In the genomic region with DNA sequence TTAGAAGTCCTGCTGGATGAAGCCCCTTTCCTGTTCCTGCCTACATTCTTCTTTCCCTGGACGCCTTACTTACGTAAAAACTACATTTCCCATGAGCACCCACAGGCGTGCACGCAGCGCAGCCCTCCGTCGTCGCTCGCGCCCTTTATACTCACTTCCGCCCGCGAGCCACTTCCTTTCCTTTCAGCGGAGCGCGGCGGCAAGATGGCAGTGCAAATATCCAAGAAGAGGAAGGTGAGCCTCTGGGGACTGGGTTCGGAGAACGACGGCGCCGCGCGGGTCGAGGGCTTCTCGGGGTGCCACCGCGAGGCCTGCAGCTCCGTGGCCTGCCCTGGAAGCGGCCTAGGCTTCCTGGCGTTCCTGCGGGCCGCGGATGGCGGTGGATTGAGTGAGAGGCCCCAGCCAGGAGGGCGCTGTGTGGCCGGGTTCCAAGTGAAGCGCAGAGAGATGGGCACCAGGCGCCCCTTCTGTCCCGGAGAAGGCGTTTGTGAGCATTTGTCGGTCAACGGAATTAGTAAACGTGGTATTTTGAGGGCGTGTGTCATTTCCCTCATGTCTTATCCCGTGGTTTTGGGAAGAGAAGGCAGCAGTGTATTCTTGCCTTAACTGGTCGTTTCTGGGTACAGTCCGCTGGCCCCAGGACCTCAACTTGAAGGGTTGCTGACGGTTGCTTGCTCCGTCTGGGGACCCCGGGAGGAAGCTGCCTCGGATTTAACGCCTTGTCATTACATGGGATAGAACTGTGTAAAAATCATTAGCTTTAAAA, we compare ENCODE assay signal across 1 cellular context.
TF ChIP-seq lines count a peak whose summit lies in the region.

A gene (plus strand): TSS at position 175 of the 766 bp plus-strand sequence. CDS start 30 bp downstream, at position 205.

TF ChIP-seq in HepG2, 621 proteins besides CTCF, POLR2A, EP300 and RAD21 (continued from another document and continues in another):
- TF ChIP-seq SMAD9 (CRISPR knock-in tag; IDR thresholded peaks at IDR 0.05) (peak; percentile 81; the same call in 1 of the 2 replicates), PITX1 (CRISPR knock-in tag; IDR thresholded peaks at IDR 0.05) (peak; percentile 76; the same call in 1 of the 2 replicates), ZNF720 (CRISPR knock-in tag; IDR thresholded peaks at IDR 0.05) (no peak), ZNF766 (CRISPR knock-in tag; IDR thresholded peaks at IDR 0.05; ENCODE audit: borderline replicate concordance) (peak; percentile 65; the same call in 1 of the 2 replicates), RFX3 (CRISPR knock-in tag; IDR thresholded peaks at IDR 0.05) (no peak), RARG (CRISPR knock-in tag; IDR thresholded peaks at IDR 0.05; ENCODE audit: low read depth) (peak; percentile 89; the same call in 1 of the 2 replicates), KLF15 (CRISPR knock-in tag; IDR thresholded peaks at IDR 0.05; ENCODE audit: borderline replicate concordance) (peak; percentile 80; the same call in 1 of the 2 replicates), RBFOX2 (IDR thresholded peaks at IDR 0.05; ENCODE audit: low read depth, low read length) (peak; percentile 99), EZH2 (conservative IDR thresholded peaks at IDR 0.05; ENCODE audit: low read depth, low read length) (no peak), ZBTB3 (CRISPR knock-in tag; IDR thresholded peaks at IDR 0.05; ENCODE audit: borderline replicate concordance, low read depth) (0 out of 2 replicates have a peak, but pooled peaks have one; percentile 59), TGIF2 (CRISPR knock-in tag; IDR thresholded peaks at IDR 0.05) (peak; percentile 77; the same call in 1 of the 2 replicates), HNF4A (CRISPR knock-in tag; IDR thresholded peaks at IDR 0.05) (peak; percentile 17; the same call in 1 of the 2 replicates), SALL1 (CRISPR knock-in tag; IDR thresholded peaks at IDR 0.05) (peak; percentile 94), TEAD3 (CRISPR knock-in tag; optimal IDR thresholded peaks at IDR 0.05; ENCODE audit: borderline replicate concordance) (peak; percentile 61), ZNF850 (CRISPR knock-in tag; conservative IDR thresholded peaks at IDR 0.05) (no peak), RARA (CRISPR knock-in tag; IDR thresholded peaks at IDR 0.05) (no peak), ZNF878 (CRISPR knock-in tag; IDR thresholded peaks at IDR 0.05) (peak; percentile 79), KLF12 (CRISPR knock-in tag; IDR thresholded peaks at IDR 0.05; ENCODE audit: borderline replicate concordance) (peak; percentile 85; the same call in 1 of the 2 replicates), ETV5 (CRISPR knock-in tag; IDR thresholded peaks at IDR 0.05; ENCODE audit: borderline replicate concordance) (peak; percentile 93), ZFP62 (CRISPR knock-in tag; IDR thresholded peaks at IDR 0.05) (no peak), ZNF746 (CRISPR knock-in tag; IDR thresholded peaks at IDR 0.05) (no peak), NR2C2 (CRISPR knock-in tag; IDR thresholded peaks at IDR 0.05; ENCODE audit: borderline replicate concordance) (peak; percentile 95), ZNF292 (CRISPR knock-in tag; IDR thresholded peaks at IDR 0.05; ENCODE audit: borderline replicate concordance, low read depth) (no peak), ZNF430 (CRISPR knock-in tag; IDR thresholded peaks at IDR 0.05) (0 out of 2 replicates have a peak, but pooled peaks have one; percentile 69), ZNF282 (IDR thresholded peaks at IDR 0.05; ENCODE audit: partially characterized antibody) (no peak), ZNF432 (CRISPR knock-in tag; IDR thresholded peaks at IDR 0.05; ENCODE audit: borderline replicate concordance) (no peak), ZNF180 (CRISPR knock-in tag; IDR thresholded peaks at IDR 0.05; ENCODE audit: borderline replicate concordance, low read depth) (0 out of 2 replicates have a peak, but pooled peaks have one; percentile 39), DNMT1 (CRISPR knock-in tag; IDR thresholded peaks at IDR 0.05) (no peak), MTA3 (CRISPR knock-in tag; IDR thresholded peaks at IDR 0.05) (no peak), GZF1 (CRISPR knock-in tag; IDR thresholded peaks at IDR 0.05) (no peak), IRF2 (CRISPR knock-in tag; IDR thresholded peaks at IDR 0.05) (peak; percentile 97), RFXAP (CRISPR knock-in tag; IDR thresholded peaks at IDR 0.05; ENCODE audit: borderline replicate concordance) (peak; percentile 86; the same call in 1 of the 2 replicates), ZNF546 (CRISPR knock-in tag; conservative IDR thresholded peaks at IDR 0.05) (no peak; the same call in 1 of the 2 replicates), ATF7-NPFF (CRISPR knock-in tag; IDR thresholded peaks at IDR 0.05; ENCODE audit: low read depth) (peak; percentile 71; the same call in 1 of the 2 replicates), ZNF224 (CRISPR knock-in tag; IDR thresholded peaks at IDR 0.05) (peak; percentile 74; the same call in 1 of the 2 replicates), ZBTB38 (CRISPR knock-in tag; IDR thresholded peaks at IDR 0.05) (no peak), ZFP82 (CRISPR knock-in tag; IDR thresholded peaks at IDR 0.05; ENCODE audit: borderline replicate concordance) (no peak; the same call in 1 of the 2 replicates), ZNF577 (CRISPR knock-in tag; IDR thresholded peaks at IDR 0.05; ENCODE audit: borderline replicate concordance, low read depth) (peak; percentile 85; the same call in 1 of the 2 replicates)
- TF ChIP-seq, protein P1, sequence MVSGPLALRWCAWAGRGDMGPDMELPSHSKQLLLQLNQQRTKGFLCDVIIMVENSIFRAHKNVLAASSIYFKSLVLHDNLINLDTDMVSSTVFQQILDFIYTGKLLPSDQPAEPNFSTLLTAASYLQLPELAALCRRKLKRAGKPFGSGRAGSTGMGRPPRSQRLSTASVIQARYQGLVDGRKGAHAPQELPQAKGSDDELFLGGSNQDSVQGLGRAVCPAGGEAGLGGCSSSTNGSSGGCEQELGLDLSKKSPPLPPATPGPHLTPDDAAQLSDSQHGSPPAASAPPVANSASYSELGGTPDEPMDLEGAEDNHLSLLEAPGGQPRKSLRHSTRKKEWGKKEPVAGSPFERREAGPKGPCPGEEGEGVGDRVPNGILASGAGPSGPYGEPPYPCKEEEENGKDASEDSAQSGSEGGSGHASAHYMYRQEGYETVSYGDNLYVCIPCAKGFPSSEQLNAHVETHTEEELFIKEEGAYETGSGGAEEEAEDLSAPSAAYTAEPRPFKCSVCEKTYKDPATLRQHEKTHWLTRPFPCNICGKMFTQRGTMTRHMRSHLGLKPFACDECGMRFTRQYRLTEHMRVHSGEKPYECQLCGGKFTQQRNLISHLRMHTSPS (CRISPR knock-in tag; IDR thresholded peaks at IDR 0.05; ENCODE audit: low read depth) = peak; percentile 56; the same call in 1 of the 2 replicates
- TF ChIP-seq, protein P2, sequence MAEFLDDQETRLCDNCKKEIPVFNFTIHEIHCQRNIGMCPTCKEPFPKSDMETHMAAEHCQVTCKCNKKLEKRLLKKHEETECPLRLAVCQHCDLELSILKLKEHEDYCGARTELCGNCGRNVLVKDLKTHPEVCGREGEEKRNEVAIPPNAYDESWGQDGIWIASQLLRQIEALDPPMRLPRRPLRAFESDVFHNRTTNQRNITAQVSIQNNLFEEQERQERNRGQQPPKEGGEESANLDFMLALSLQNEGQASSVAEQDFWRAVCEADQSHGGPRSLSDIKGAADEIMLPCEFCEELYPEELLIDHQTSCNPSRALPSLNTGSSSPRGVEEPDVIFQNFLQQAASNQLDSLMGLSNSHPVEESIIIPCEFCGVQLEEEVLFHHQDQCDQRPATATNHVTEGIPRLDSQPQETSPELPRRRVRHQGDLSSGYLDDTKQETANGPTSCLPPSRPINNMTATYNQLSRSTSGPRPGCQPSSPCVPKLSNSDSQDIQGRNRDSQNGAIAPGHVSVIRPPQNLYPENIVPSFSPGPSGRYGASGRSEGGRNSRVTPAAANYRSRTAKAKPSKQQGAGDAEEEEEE (CRISPR knock-in tag; IDR thresholded peaks at IDR 0.05; ENCODE audit: borderline replicate concordance) = no peak
- TF ChIP-seq, protein P3, sequence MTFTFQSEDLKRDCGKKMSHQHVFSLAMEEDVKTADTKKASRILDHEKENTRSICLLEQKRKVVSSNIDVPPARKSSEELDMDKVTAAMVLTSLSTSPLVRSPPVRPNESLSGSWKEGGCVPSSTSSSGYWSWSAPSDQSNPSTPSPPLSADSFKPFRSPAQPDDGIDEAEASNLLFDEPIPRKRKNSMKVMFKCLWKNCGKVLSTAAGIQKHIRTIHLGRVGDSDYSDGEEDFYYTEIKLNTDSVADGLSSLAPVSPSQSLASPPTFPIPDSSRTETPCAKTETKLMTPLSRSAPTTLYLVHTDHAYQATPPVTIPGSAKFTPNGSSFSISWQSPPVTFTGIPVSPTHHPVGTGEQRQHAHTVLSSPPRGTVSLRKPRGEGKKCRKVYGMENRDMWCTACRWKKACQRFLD (CRISPR knock-in tag; IDR thresholded peaks at IDR 0.05; ENCODE audit: borderline replicate concordance) = peak; percentile 90
- TF ChIP-seq, protein P4, sequence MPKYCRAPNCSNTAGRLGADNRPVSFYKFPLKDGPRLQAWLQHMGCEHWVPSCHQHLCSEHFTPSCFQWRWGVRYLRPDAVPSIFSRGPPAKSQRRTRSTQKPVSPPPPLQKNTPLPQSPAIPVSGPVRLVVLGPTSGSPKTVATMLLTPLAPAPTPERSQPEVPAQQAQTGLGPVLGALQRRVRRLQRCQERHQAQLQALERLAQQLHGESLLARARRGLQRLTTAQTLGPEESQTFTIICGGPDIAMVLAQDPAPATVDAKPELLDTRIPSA (CRISPR knock-in tag; IDR thresholded peaks at IDR 0.05; ENCODE audit: borderline replicate concordance) = 0 out of 2 replicates have a peak, but pooled peaks have one; percentile 51
- TF ChIP-seq, protein P5, sequence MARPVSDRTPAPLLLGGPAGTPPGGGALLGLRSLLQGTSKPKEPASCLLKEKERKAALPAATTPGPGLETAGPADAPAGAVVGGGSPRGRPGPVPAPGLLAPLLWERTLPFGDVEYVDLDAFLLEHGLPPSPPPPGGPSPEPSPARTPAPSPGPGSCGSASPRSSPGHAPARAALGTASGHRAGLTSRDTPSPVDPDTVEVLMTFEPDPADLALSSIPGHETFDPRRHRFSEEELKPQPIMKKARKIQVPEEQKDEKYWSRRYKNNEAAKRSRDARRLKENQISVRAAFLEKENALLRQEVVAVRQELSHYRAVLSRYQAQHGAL (CRISPR knock-in tag; IDR thresholded peaks at IDR 0.05; ENCODE audit: not compliant biosample characterization) = no peak
- TF ChIP-seq, protein P6, sequence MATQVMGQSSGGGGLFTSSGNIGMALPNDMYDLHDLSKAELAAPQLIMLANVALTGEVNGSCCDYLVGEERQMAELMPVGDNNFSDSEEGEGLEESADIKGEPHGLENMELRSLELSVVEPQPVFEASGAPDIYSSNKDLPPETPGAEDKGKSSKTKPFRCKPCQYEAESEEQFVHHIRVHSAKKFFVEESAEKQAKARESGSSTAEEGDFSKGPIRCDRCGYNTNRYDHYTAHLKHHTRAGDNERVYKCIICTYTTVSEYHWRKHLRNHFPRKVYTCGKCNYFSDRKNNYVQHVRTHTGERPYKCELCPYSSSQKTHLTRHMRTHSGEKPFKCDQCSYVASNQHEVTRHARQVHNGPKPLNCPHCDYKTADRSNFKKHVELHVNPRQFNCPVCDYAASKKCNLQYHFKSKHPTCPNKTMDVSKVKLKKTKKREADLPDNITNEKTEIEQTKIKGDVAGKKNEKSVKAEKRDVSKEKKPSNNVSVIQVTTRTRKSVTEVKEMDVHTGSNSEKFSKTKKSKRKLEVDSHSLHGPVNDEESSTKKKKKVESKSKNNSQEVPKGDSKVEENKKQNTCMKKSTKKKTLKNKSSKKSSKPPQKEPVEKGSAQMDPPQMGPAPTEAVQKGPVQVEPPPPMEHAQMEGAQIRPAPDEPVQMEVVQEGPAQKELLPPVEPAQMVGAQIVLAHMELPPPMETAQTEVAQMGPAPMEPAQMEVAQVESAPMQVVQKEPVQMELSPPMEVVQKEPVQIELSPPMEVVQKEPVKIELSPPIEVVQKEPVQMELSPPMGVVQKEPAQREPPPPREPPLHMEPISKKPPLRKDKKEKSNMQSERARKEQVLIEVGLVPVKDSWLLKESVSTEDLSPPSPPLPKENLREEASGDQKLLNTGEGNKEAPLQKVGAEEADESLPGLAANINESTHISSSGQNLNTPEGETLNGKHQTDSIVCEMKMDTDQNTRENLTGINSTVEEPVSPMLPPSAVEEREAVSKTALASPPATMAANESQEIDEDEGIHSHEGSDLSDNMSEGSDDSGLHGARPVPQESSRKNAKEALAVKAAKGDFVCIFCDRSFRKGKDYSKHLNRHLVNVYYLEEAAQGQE (IDR thresholded peaks at IDR 0.05; ENCODE audit: borderline replicate concordance in 1 of 2, low read depth in 1 of 2, low read length in 2 of 2) = peak in 1 of 2 experiments; percentile 85; a peak in 2 of 4 replicates
- TF ChIP-seq, protein P7, sequence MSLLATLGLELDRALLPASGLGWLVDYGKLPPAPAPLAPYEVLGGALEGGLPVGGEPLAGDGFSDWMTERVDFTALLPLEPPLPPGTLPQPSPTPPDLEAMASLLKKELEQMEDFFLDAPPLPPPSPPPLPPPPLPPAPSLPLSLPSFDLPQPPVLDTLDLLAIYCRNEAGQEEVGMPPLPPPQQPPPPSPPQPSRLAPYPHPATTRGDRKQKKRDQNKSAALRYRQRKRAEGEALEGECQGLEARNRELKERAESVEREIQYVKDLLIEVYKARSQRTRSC (CRISPR knock-in tag; IDR thresholded peaks at IDR 0.05; ENCODE audit: low read depth) = 0 out of 2 replicates have a peak, but pooled peaks have one; percentile 72
- TF ChIP-seq, protein P8, sequence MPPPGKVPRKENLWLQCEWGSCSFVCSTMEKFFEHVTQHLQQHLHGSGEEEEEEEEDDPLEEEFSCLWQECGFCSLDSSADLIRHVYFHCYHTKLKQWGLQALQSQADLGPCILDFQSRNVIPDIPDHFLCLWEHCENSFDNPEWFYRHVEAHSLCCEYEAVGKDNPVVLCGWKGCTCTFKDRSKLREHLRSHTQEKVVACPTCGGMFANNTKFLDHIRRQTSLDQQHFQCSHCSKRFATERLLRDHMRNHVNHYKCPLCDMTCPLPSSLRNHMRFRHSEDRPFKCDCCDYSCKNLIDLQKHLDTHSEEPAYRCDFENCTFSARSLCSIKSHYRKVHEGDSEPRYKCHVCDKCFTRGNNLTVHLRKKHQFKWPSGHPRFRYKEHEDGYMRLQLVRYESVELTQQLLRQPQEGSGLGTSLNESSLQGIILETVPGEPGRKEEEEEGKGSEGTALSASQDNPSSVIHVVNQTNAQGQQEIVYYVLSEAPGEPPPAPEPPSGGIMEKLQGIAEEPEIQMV (CRISPR knock-in tag; IDR thresholded peaks at IDR 0.05; ENCODE audit: low read depth) = peak; percentile 66; the same call in 1 of the 2 replicates
- TF ChIP-seq, protein P9, sequence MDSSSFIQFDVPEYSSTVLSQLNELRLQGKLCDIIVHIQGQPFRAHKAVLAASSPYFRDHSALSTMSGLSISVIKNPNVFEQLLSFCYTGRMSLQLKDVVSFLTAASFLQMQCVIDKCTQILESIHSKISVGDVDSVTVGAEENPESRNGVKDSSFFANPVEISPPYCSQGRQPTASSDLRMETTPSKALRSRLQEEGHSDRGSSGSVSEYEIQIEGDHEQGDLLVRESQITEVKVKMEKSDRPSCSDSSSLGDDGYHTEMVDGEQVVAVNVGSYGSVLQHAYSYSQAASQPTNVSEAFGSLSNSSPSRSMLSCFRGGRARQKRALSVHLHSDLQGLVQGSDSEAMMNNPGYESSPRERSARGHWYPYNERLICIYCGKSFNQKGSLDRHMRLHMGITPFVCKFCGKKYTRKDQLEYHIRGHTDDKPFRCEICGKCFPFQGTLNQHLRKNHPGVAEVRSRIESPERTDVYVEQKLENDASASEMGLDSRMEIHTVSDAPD (CRISPR knock-in tag; IDR thresholded peaks at IDR 0.05) = no peak; the same call in 1 of the 2 replicates
